14 cellular contexts compared by ENCODE assay signal in the genomic region with DNA sequence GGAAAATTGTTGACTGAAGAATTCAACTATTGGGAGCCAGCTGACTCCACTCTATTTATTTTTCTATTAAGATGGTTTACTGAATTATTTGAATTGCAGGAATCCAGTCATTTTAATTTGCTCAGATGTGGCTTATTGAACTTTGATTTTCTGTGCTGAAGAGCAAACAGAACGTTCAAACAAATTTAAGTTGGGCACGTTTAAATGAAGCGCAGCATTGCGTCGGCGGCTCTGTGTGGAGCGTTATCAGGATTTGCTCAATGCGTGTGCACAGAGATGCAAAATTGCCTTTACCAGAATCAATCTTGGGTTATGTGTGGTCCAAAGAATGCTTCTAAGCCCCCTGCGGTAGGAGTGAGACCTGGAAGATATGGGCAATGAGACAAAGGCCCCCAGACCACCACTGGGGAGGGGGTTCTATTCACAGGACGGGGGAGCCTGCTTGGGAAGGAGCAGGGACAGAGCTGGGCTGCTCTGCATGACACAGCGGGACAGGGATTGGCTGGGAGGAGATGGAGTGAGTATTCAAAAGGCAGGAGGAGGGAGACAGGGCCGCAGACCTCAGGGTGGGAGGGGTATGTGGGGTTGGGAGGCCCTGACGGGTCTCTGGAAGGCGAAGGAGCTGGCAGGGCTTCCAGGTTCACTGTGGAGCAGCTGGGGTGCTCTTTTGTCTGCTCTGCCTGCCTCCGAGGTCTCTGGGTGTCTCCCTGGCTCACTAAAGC.
"Had no signal": no experiment of that assay in that cellular context is flagged by ENCODE, and none has a peak within 500 bp of the region (broad histone marks: within the 10 kb centered on the region; RNA-seq: fewer than 3 reads in every experiment).

No MANE protein-coding gene starts in this region.

- H3K27ac ChIP-seq: breast epithelium, prostate gland, spleen had no signal

- H3K9me3 Mint-ChIP-seq: activated T-cell treated with anti-CD3 and anti-CD28 coated beads, Interleukin-2, amount 50 U/mL, for 24 hours had no signal

- H3K36me3 ChIP-seq: breast epithelium, prostate gland, spleen had no signal

- H3K27ac Mint-ChIP-seq: activated naive CD8-positive, alpha-beta T cell; activated T-cell treated with anti-CD3 and anti-CD28 coated beads, Interleukin-2, amount 50 U/mL, for 24 hours had no signal

- H3K4me3 ChIP-seq: breast epithelium, prostate gland, spleen had no signal

- H3K27me3 Mint-ChIP-seq: activated naive CD8-positive, alpha-beta T cell; activated T-cell treated with anti-CD3 and anti-CD28 coated beads, Interleukin-2, amount 50 U/mL, for 24 hours had no signal

- DNase-seq: activated CD4-positive, alpha-beta T cell treated with anti-CD3 and anti-CD28 coated beads, Interleukin-2, amount 50 U/mL, for 4 hours; activated CD4-positive, CD25-positive, alpha-beta regulatory T cell treated with anti-CD3 and anti-CD28 coated beads, Interleukin-2, amount 50 U/mL, for 72 hours; activated gamma-delta T cell; activated T-cell treated with anti-CD3 and anti-CD28 coated beads, Interleukin-2, amount 50 U/mL, for 24 hours; dermis blood vessel endothelial cell; kidney; occipital lobe; spleen; stimulated activated naive CD4-positive, alpha-beta T cell treated with Interleukin-2 at 50 U/mL for 16 hours; trophoblast cell had no signal

- H3K27me3 ChIP-seq: breast epithelium, spleen had no signal

- H3K36me3 Mint-ChIP-seq: activated naive CD8-positive, alpha-beta T cell had no signal

- H3K4me1 ChIP-seq: breast epithelium, prostate gland had no signal

- ATAC-seq: sciatic nerve had no signal

- H3K4me3 Mint-ChIP-seq: activated naive CD8-positive, alpha-beta T cell; activated T-cell treated with anti-CD3 and anti-CD28 coated beads, Interleukin-2, amount 50 U/mL, for 24 hours had no signal

- H3K9me3 ChIP-seq: breast epithelium, prostate gland, spleen had no signal
